In the genomic region with DNA sequence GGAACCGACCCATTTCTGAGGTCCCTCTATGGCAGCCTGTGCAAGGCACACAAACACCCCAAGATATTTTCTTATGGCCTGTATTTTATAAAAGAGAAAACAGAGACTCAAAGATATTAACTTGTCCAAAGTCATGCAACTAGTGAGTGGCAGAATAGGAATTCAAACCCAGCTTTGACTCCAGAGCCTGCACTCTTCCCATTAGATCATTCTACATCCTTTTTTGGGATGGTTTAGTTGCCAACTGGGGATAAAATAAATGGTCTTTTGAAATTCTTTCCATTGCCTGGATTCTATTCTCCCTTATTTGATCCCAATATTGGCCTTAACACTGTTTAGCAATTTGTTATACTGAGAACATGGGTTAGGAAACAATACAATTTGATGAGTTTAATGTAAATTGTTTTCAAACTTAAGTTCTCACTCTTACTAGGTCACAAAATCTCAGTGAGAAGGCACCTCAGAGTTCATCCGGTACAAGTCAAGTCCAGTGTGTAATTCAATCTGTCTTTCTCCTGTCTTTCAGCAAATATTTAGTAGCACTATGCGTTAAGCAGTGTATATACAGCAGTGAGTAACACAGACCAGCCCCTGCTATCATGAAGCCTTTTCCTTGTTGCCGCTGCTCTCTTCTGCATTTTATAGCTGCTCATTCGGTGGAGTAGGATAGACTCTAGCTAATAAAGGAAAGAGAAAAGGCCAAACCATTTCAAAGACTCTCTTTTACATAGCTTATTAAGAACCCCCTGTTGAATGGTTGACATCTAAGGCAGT, we compare ENCODE assay signal across 10 cellular contexts.
DNase-seq lines count a peak whose midpoint lies in the region; ATAC-seq and FAIRE-seq lines count a peak whose summit lies in the region.
"Had no signal": no experiment of that assay in that cellular context is flagged by ENCODE, and none has a peak within 500 bp of the region (broad histone marks: within the 10 kb centered on the region; RNA-seq: fewer than 3 reads in every experiment).

No MANE protein-coding gene starts in this region.

- H3K27ac ChIP-seq in skin epidermis, result peak overlapping the region in 18 of 21 experiments; percentile 4 to 84 (median 56)

- no peak for ATAC-seq in activated naive CD8-positive, alpha-beta T cell treated with anti-CD3 and anti-CD28 coated beads, Interleukin-2, amount 50 U/mL, for 24 hours
- ATAC-seq in left ventricle myocardium superior, result peak; percentile 74
- ATAC-seq: WTC11 had no signal

- H3K4me3 Mint-ChIP-seq in activated naive CD8-positive, alpha-beta T cell treated with anti-CD3 and anti-CD28 coated beads, Interleukin-2, amount 50 U/mL, for 24 hours, result no peak overlapping the region
- H3K4me3 Mint-ChIP-seq: WTC11 had no signal

- peak; percentile 54 for DNase-seq in HCEC 1CT
- DNase-seq in activated naive CD8-positive, alpha-beta T cell treated with anti-CD3 and anti-CD28 coated beads, Interleukin-2, amount 50 U/mL, for 24 hours, result no peak
- DNase-seq in left ventricle myocardium superior, result no peak
- no peak for DNase-seq in frontal cortex (ENCODE audit: low spot score in 2 of 2)
- DNase-seq in NCI-H1092 treated with DMSO at 0.1 percent for 48 hours (lab: John Stamatoyannopoulos, UW), result no peak
- no peak for DNase-seq in activated CD4-positive, alpha-beta T cell treated with anti-CD3 and anti-CD28 coated beads, Interleukin-2, amount 50 U/mL, for 1 hour
- no peak for DNase-seq in activated CD4-positive, alpha-beta T cell treated with anti-CD3 and anti-CD28 coated beads, Interleukin-2, amount 50 U/mL, for 48 hours

- no peak for FAIRE-seq in frontal cortex (lab: Jason Lieb, UNC)

- intact Hi-C loops in left ventricle myocardium superior (cut with micrococcal nuclease), result no loop called here

- H3K4me1 Mint-ChIP-seq in activated naive CD8-positive, alpha-beta T cell treated with anti-CD3 and anti-CD28 coated beads, Interleukin-2, amount 50 U/mL, for 24 hours, result peaks cover 17% of the 10 kb centered on the region

- H3K4me3 ChIP-seq in skin epidermis, result peak overlapping the region in 2 of 7 experiments; percentile 24 to 29
- H3K4me3 ChIP-seq: HAP-1 had no signal

- peaks cover 9% of the 10 kb centered on the region for H3K9me3 Mint-ChIP-seq in activated naive CD8-positive, alpha-beta T cell treated with anti-CD3 and anti-CD28 coated beads, Interleukin-2, amount 50 U/mL, for 24 hours

- H3K27me3 Mint-ChIP-seq in activated naive CD8-positive, alpha-beta T cell treated with anti-CD3 and anti-CD28 coated beads, Interleukin-2, amount 50 U/mL, for 24 hours, result no peaks in the 10 kb centered on the region

- peak overlapping the region; percentile 55 for H3K27ac Mint-ChIP-seq in activated naive CD8-positive, alpha-beta T cell treated with anti-CD3 and anti-CD28 coated beads, Interleukin-2, amount 50 U/mL, for 24 hours
- H3K27ac Mint-ChIP-seq: WTC11 had no signal

- no peaks in the 10 kb centered on the region for H3K36me3 Mint-ChIP-seq in activated naive CD8-positive, alpha-beta T cell treated with anti-CD3 and anti-CD28 coated beads, Interleukin-2, amount 50 U/mL, for 24 hours (ENCODE audit: low read depth)
- H3K36me3 Mint-ChIP-seq: WTC11 had no signal
